Comparison of ENCODE assay signal across 10 cellular contexts in genomic region chr2:233486778-233487552, GRCh38.
DNase-seq lines count a peak whose midpoint lies in the region; ATAC-seq, FAIRE-seq and TF ChIP-seq lines count a peak whose summit lies in the region.
"Had no signal": no experiment of that assay in that cellular context is flagged by ENCODE, and none has a peak within 500 bp of the region (broad histone marks: within the 10 kb centered on the region; RNA-seq: fewer than 3 reads in every experiment).

No MANE protein-coding gene starts in this region.

- peak overlapping the region; percentile 40 for H3K9ac ChIP-seq in mesenchymal stem cell (ENCODE audit: low read length)

- DNase-seq in A549 (ENCODE audit: low read depth in 1 of 2, low spot score in 1 of 2): peak; percentile 70 to 93
- DNase-seq in HT-29 (ENCODE audit: low spot score): peak; percentile 58
- peak; percentile 93 for DNase-seq in choroid plexus epithelial cell (ENCODE audit: low read depth)
- DNase-seq in mesenchymal stem cell: peak; percentile 58
- DNase-seq in NCI-H1930 (lab: John Stamatoyannopoulos, UW): no peak
- no peak for DNase-seq in T-helper 9 cell
- DNase-seq: activated CD4-positive, alpha-beta T cell treated with anti-CD3 and anti-CD28 coated beads, Interleukin-2, amount 10 ng/mL, durations not matched to agents 7 days and 5 days; mesendoderm had no signal

- 2% methylated on average over 4 of the region's 4 CpGs for WGBS in A549 (ENCODE audit: missing lambda C conversion rate)
- WGBS in mesenchymal stem cell: 21% methylated on average over 3 of the region's 4 CpGs

- POLR2A ChIA-PET in A549 (lab: Yijun Ruan, JAX): interaction anchor here (0.9 to 1.4 kb wide), 7 partner anchors 51 to 270 kb away, joined by 3 to 9 read pairs (median 4); partner anchors contain the start of gene USP40

- H3K4me2 ChIP-seq in A549: peak overlapping the region; percentile 57
- no peak overlapping the region for H3K4me2 ChIP-seq in mesenchymal stem cell (ENCODE audit: low read length, poor library complexity, severe bottlenecking)

- no peak for TF ChIP-seq CTCF in A549 (IDR thresholded peaks at IDR 0.05)
- TF ChIP-seq CTCF in choroid plexus epithelial cell (conservative IDR thresholded peaks at IDR 0.05; ENCODE audit: low read depth, low read length): no peak

- H3K4me3 ChIP-seq in A549 (no peak overlapping the region), choroid plexus epithelial cell (ENCODE audit: low read depth, low read length) (no peak overlapping the region), mesenchymal stem cell (ENCODE audit: insufficient read depth in 1 of 2, low read depth in 1 of 2, low read length in 2 of 2) (no peak overlapping the region)

- TF ChIP-seq POLR2A in A549 (IDR thresholded peaks at IDR 0.05; ENCODE audit: low read length): no peak

- TF ChIP-seq EP300 in A549 (IDR thresholded peaks at IDR 0.05): peak; percentile 99 to 100

- no peak overlapping the region for H2BK15ac ChIP-seq in mesenchymal stem cell (ENCODE audit: low read depth, poor library complexity, severe bottlenecking)

- H2BK120ac ChIP-seq in mesenchymal stem cell (ENCODE audit: low read depth, low read length): no peak overlapping the region

- peak in 1 of 2 experiments; percentile 69; a peak in 4 of 5 replicates for TF ChIP-seq RAD21 in A549 (conservative IDR thresholded peaks at IDR 0.05 in 1 of 2, IDR thresholded peaks at IDR 0.05 in 1 of 2)

- CTCF ChIA-PET in A549 (lab: Yijun Ruan, JAX): interaction anchor here (1.1 to 2.3 kb wide), 6 partner anchors 38 to 366 kb away, joined by 3 to 13 read pairs (median 4); no protein-coding TSS in a partner anchor

- no peak overlapping the region for H4K8ac ChIP-seq in mesenchymal stem cell (ENCODE audit: low read length)

- H3K4ac ChIP-seq in mesenchymal stem cell (ENCODE audit: low read depth in 1 of 2, low read length in 2 of 2): peak overlapping the region in 1 of 2 experiments; percentile 3

- H3K4me1 ChIP-seq in A549 (peaks cover 48% of the 10 kb centered on the region), mesenchymal stem cell (ENCODE audit: control insufficient read depth, insufficient read depth, low read depth, low read length) (peaks cover 23% of the 10 kb centered on the region)

- peak overlapping the region; percentile 23 to 84 for H3K18ac ChIP-seq in mesenchymal stem cell (ENCODE audit: low read depth in 1 of 2, low read length in 2 of 2)

- peaks cover 2% of the 10 kb centered on the region for H3K79me1 ChIP-seq in mesenchymal stem cell (replicated peaks; ENCODE audit: low read length, poor library complexity, severe bottlenecking)

- H2AFZ ChIP-seq in mesenchymal stem cell (ENCODE audit: low read depth, low read length): no peak overlapping the region

- no peak overlapping the region for H3K23ac ChIP-seq in mesenchymal stem cell (ENCODE audit: low read length in 2 of 2)

- H4K91ac ChIP-seq in mesenchymal stem cell (ENCODE audit: low read length): no peak overlapping the region

- H3K27me3 ChIP-seq in mesenchymal stem cell (ENCODE audit: control insufficient read depth in 1 of 2, insufficient read depth in 1 of 2, low read length in 2 of 2): no peaks in the 10 kb centered on the region

- FAIRE-seq in A549 (lab: Jason Lieb, UNC): peak; percentile 84

- H2AK5ac ChIP-seq in mesenchymal stem cell (ENCODE audit: low read length, severe bottlenecking): peak overlapping the region; percentile 70

- peak overlapping the region; percentile 98 for H3K27ac ChIP-seq in A549
- H3K27ac ChIP-seq in mesenchymal stem cell (ENCODE audit: low read length, poor library complexity, severe bottlenecking): peak overlapping the region; percentile 94

- no peak overlapping the region for H3K14ac ChIP-seq in mesenchymal stem cell (ENCODE audit: low read length in 2 of 2)

- peak overlapping the region in 1 of 2 experiments; percentile 51 for H2BK12ac ChIP-seq in mesenchymal stem cell (ENCODE audit: low read length in 2 of 2)

- peak; percentile 69 to 84 for ATAC-seq in A549
- ATAC-seq in GM21423 (IDR thresholded peaks at IDR 0.05; ENCODE audit: unreplicated experiment): no peak
- ATAC-seq in GM18867 (IDR thresholded peaks at IDR 0.05; ENCODE audit: unreplicated experiment): no peak

- H3K9me3 ChIP-seq in A549 (peaks cover 36% of the 10 kb centered on the region), mesenchymal stem cell (ENCODE audit: control insufficient read depth, low read length) (no peaks in the 10 kb centered on the region)

- H2BK5ac ChIP-seq in mesenchymal stem cell (ENCODE audit: low read depth, low read length, poor library complexity, severe bottlenecking): peak overlapping the region; percentile 96

- H3K36me3 ChIP-seq in mesenchymal stem cell (ENCODE audit: control insufficient read depth in 1 of 2, insufficient read depth in 2 of 2, low read depth in 1 of 2, low read length in 2 of 2): peaks cover 36 to 79% of the 10 kb centered on the region in 2 experiments

TF ChIP-seq in A549, 52 proteins besides CTCF, POLR2A, EP300 and RAD21 (continues in another document):
- TF ChIP-seq ZSCAN20 (CRISPR knock-in tag; IDR thresholded peaks at IDR 0.05): no peak
- peak; percentile 77 to 93 for TF ChIP-seq CEBPB (IDR thresholded peaks at IDR 0.05)
- no peak for TF ChIP-seq ZNF302 (CRISPR knock-in tag; IDR thresholded peaks at IDR 0.05)
- no peak for TF ChIP-seq BHLHE40 (IDR thresholded peaks at IDR 0.05; ENCODE audit: low read depth, low read length)
- TF ChIP-seq SREBF2 (IDR thresholded peaks at IDR 0.05): no peak
- no peak for TF ChIP-seq RARB (CRISPR knock-in tag; IDR thresholded peaks at IDR 0.05)
- no peak for TF ChIP-seq PHF8 (IDR thresholded peaks at IDR 0.05; ENCODE audit: borderline replicate concordance, low read depth)
- TF ChIP-seq KDM5A (IDR thresholded peaks at IDR 0.05): no peak
- peak; percentile 57 for TF ChIP-seq SMC3 (IDR thresholded peaks at IDR 0.05)
- TF ChIP-seq, protein P1, sequence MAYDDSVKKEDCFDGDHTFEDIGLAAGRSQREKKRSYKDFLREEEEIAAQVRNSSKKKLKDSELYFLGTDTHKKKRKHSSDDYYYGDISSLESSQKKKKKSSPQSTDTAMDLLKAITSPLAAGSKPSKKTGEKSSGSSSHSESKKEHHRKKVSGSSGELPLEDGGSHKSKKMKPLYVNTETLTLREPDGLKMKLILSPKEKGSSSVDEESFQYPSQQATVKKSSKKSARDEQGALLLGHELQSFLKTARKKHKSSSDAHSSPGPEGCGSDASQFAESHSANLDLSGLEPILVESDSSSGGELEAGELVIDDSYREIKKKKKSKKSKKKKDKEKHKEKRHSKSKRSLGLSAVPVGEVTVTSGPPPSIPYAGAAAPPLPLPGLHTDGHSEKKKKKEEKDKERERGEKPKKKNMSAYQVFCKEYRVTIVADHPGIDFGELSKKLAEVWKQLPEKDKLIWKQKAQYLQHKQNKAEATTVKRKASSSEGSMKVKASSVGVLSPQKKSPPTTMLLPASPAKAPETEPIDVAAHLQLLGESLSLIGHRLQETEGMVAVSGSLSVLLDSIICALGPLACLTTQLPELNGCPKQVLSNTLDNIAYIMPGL (CRISPR knock-in tag; IDR thresholded peaks at IDR 0.05; ENCODE audit: borderline replicate concordance): no peak
- peak; percentile 43 for TF ChIP-seq MAFK (IDR thresholded peaks at IDR 0.05; ENCODE audit: partially characterized antibody)
- no peak for TF ChIP-seq ZC3H11A (IDR thresholded peaks at IDR 0.05)
- TF ChIP-seq TFCP2L1 (CRISPR knock-in tag; IDR thresholded peaks at IDR 0.05): no peak; the same call in 1 of the 2 replicates
- TF ChIP-seq CBX2 (IDR thresholded peaks at IDR 0.05; ENCODE audit: borderline replicate concordance, low read depth): no peak
- no peak for TF ChIP-seq HOXA7 (CRISPR knock-in tag; IDR thresholded peaks at IDR 0.05)
- no peak for TF ChIP-seq RCOR1 (IDR thresholded peaks at IDR 0.05; ENCODE audit: low read depth, low read length)
- no peak for TF ChIP-seq CHD2 (IDR thresholded peaks at IDR 0.05; ENCODE audit: low read length, partially characterized antibody)
- TF ChIP-seq MAZ (IDR thresholded peaks at IDR 0.05; ENCODE audit: borderline replicate concordance, low read depth, low read length): no peak
- TF ChIP-seq POLR2AphosphoS2 (conservative IDR thresholded peaks at IDR 0.05; ENCODE audit: low read length): no peak; the same call in 1 of the 2 replicates
- no peak for TF ChIP-seq KDM1A (IDR thresholded peaks at IDR 0.05; ENCODE audit: low read depth)
- TF ChIP-seq, protein P2, sequence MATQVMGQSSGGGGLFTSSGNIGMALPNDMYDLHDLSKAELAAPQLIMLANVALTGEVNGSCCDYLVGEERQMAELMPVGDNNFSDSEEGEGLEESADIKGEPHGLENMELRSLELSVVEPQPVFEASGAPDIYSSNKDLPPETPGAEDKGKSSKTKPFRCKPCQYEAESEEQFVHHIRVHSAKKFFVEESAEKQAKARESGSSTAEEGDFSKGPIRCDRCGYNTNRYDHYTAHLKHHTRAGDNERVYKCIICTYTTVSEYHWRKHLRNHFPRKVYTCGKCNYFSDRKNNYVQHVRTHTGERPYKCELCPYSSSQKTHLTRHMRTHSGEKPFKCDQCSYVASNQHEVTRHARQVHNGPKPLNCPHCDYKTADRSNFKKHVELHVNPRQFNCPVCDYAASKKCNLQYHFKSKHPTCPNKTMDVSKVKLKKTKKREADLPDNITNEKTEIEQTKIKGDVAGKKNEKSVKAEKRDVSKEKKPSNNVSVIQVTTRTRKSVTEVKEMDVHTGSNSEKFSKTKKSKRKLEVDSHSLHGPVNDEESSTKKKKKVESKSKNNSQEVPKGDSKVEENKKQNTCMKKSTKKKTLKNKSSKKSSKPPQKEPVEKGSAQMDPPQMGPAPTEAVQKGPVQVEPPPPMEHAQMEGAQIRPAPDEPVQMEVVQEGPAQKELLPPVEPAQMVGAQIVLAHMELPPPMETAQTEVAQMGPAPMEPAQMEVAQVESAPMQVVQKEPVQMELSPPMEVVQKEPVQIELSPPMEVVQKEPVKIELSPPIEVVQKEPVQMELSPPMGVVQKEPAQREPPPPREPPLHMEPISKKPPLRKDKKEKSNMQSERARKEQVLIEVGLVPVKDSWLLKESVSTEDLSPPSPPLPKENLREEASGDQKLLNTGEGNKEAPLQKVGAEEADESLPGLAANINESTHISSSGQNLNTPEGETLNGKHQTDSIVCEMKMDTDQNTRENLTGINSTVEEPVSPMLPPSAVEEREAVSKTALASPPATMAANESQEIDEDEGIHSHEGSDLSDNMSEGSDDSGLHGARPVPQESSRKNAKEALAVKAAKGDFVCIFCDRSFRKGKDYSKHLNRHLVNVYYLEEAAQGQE (IDR thresholded peaks at IDR 0.05): no peak
- TF ChIP-seq FOXS1 (CRISPR knock-in tag; IDR thresholded peaks at IDR 0.05): peak; percentile 21; the same call in 1 of the 2 replicates
- no peak for TF ChIP-seq NPAS2 (CRISPR knock-in tag; IDR thresholded peaks at IDR 0.05; ENCODE audit: borderline replicate concordance)

Comparison
In these comparisons a context has a peak if more than half of its experiments do, and no peak if none do; other contexts are left out.
1. ATAC-seq: peak in A549 (2 of 2); none in GM21423 (single experiment) and GM18867 (single experiment).
2. DNase-seq: peak in A549 (2 of 2), HT-29 (single experiment), choroid plexus epithelial cell (single experiment) and mesenchymal stem cell (single experiment); none in NCI-H1930 (0 of 2) and T-helper 9 cell (single experiment).